9 cellular contexts compared by ENCODE assay signal in genomic region chrX:149829751-149830191, GRCh38. TPM values are rescaled to one million over a fixed set of nuclear protein-coding genes. Genes with fewer than 3 reads are reported as not detected.
DNase-seq lines count a peak whose midpoint lies in the region; ATAC-seq and TF ChIP-seq lines count a peak whose summit lies in the region.
"Had no signal": no experiment of that assay in that cellular context is flagged by ENCODE, and none has a peak within 500 bp of the region (broad histone marks: within the 10 kb centered on the region; RNA-seq: fewer than 3 reads in every experiment).

No MANE protein-coding gene starts in this region.

- H3K9me3 Mint-ChIP-seq in activated naive CD8-positive, alpha-beta T cell treated with anti-CD3 and anti-CD28 coated beads, Interleukin-2, amount 10 ng/mL, durations not matched to agents 7 days and 5 days: no peaks in the 10 kb centered on the region
- peaks cover 7% of the 10 kb centered on the region for H3K9me3 Mint-ChIP-seq in mesothelial cell of epicardium

- ATAC-seq in HG02870 (IDR thresholded peaks at IDR 0.05; ENCODE audit: unreplicated experiment) (peak; percentile 53), GM19324 (IDR thresholded peaks at IDR 0.05; ENCODE audit: low FRiP score, unreplicated experiment) (no peak)
- ATAC-seq in activated naive CD8-positive, alpha-beta T cell treated with anti-CD3 and anti-CD28 coated beads, Interleukin-2, amount 10 ng/mL, durations not matched to agents 7 days and 5 days (ENCODE audit: low read depth): peak; percentile 81

- no peak for TF ChIP-seq CTCF in mesothelial cell of epicardium (IDR thresholded peaks at IDR 0.05; ENCODE audit: unreplicated experiment)

- H3K27me3 Mint-ChIP-seq in activated naive CD8-positive, alpha-beta T cell treated with anti-CD3 and anti-CD28 coated beads, Interleukin-2, amount 10 ng/mL, durations not matched to agents 7 days and 5 days: no peaks in the 10 kb centered on the region
- no peaks in the 10 kb centered on the region for H3K27me3 Mint-ChIP-seq in mesothelial cell of epicardium (ENCODE audit: low read depth)

- peaks cover 50% of the 10 kb centered on the region for H3K4me1 ChIP-seq in ES-I3 (ENCODE audit: insufficient read depth, low read length)

- peaks cover 28% of the 10 kb centered on the region for H3K4me1 Mint-ChIP-seq in activated naive CD8-positive, alpha-beta T cell treated with anti-CD3 and anti-CD28 coated beads, Interleukin-2, amount 10 ng/mL, durations not matched to agents 7 days and 5 days
- H3K4me1 Mint-ChIP-seq in mesothelial cell of epicardium: peaks cover 23% of the 10 kb centered on the region

- H3K4me3 Mint-ChIP-seq in activated naive CD8-positive, alpha-beta T cell treated with anti-CD3 and anti-CD28 coated beads, Interleukin-2, amount 10 ng/mL, durations not matched to agents 7 days and 5 days: peak overlapping the region; percentile 88
- peak overlapping the region; percentile 75 for H3K4me3 Mint-ChIP-seq in mesothelial cell of epicardium

- no peak for DNase-seq in activated naive CD8-positive, alpha-beta T cell treated with anti-CD3 and anti-CD28 coated beads, Interleukin-2, amount 10 ng/mL, durations not matched to agents 7 days and 5 days
- DNase-seq in mesothelial cell of epicardium (ENCODE audit: low spot score in 2 of 2, unreplicated experiment in 2 of 2): no peak
- DNase-seq in C1 segment of cervical spinal cord (lab: John Stamatoyannopoulos, UW): no peak
- no peak for DNase-seq in NK-92 (lab: John Stamatoyannopoulos, UW; ENCODE audit: unreplicated experiment)
- DNase-seq in SKM-1 treated with dmso at 0.1 percent for 144 hours (lab: John Stamatoyannopoulos, UW; ENCODE audit: unreplicated experiment): no peak
- DNase-seq: left cardiac atrium had no signal

- H3K9me3 ChIP-seq in ES-I3 (ENCODE audit: control insufficient read depth, insufficient read depth, low read length): no peaks in the 10 kb centered on the region

- no peaks in the 10 kb centered on the region for H3K36me3 ChIP-seq in ES-I3 (ENCODE audit: insufficient read depth, low read length)

- peak overlapping the region; percentile 51 for H3K9ac ChIP-seq in ES-I3 (ENCODE audit: low read depth, low read length)

- H3K36me3 Mint-ChIP-seq in activated naive CD8-positive, alpha-beta T cell treated with anti-CD3 and anti-CD28 coated beads, Interleukin-2, amount 10 ng/mL, durations not matched to agents 7 days and 5 days: no peaks in the 10 kb centered on the region
- H3K36me3 Mint-ChIP-seq in mesothelial cell of epicardium: no peaks in the 10 kb centered on the region

- H3K27ac Mint-ChIP-seq in activated naive CD8-positive, alpha-beta T cell treated with anti-CD3 and anti-CD28 coated beads, Interleukin-2, amount 10 ng/mL, durations not matched to agents 7 days and 5 days: peak overlapping the region; percentile 94
- H3K27ac Mint-ChIP-seq in mesothelial cell of epicardium: peak overlapping the region; percentile 96

- POLR2A ChIA-PET in activated naive CD8-positive, alpha-beta T cell treated with anti-CD3 and anti-CD28 coated beads, Interleukin-2, amount 10 ng/mL, durations not matched to agents 7 days and 5 days (lab: Charles Lee): interaction anchor here (0.7 kb wide), 1 partner anchor 74 kb away, joined by 4 read pairs; no protein-coding TSS in a partner anchor

RNA-seq across cellular contexts. Expression of gene MAGEA9, which starts 48.0 kb away (rescaled TPM):
- total RNA-seq in activated naive CD8-positive, alpha-beta T cell treated with anti-CD3 and anti-CD28 coated beads, Interleukin-2, amount 10 ng/mL, durations not matched to agents 7 days and 5 days: not detected
- not detected in 3 replicates for total RNA-seq in mesothelial cell of epicardium
- total RNA-seq: left cardiac atrium had no signal

RNA-seq across cellular contexts. Expression of gene MAGEA8, which starts 51.2 kb away (rescaled TPM):
- not detected for total RNA-seq in activated naive CD8-positive, alpha-beta T cell treated with anti-CD3 and anti-CD28 coated beads, Interleukin-2, amount 10 ng/mL, durations not matched to agents 7 days and 5 days
- not detected in 3 replicates for total RNA-seq in mesothelial cell of epicardium
- total RNA-seq: left cardiac atrium had no signal

RNA-seq across cellular contexts. Expression of gene HSFX1, which starts 55.9 kb away (rescaled TPM):
- 1 to 10 TPM in 1 of 2 experiments, under 1 TPM in 1; 0.86 to 1.4 TPM for total RNA-seq in activated naive CD8-positive, alpha-beta T cell treated with anti-CD3 and anti-CD28 coated beads, Interleukin-2, amount 10 ng/mL, durations not matched to agents 7 days and 5 days
- 1.9 to 2.1 TPM (median 2.0 TPM) in 3 replicates for total RNA-seq in mesothelial cell of epicardium
